ENCODE assay signal across 10 cellular contexts in the genomic region with DNA sequence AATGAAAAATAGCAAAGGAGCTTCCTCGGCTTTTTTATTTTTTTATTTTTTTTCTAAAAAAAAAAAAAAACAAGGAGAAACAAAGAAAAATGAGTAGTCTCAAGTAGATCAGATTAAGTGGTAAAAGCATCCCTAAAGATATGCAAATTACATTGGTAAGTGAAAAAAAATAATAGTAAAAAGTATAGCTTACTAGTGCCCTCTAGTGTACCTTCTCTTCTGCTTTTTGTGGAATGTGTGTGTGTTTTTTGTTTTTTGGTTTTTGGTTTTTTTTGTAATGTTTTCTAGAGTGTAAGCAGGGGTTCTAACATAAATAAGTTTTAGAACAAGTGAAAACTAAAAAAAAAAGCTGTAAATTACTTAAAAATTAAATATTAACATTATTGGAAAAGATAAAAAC.
A peak's percentile ranks its signal among the peaks of the same experiment; 100 is the strongest.
DNase-seq lines count a peak whose midpoint lies in the region; ATAC-seq, FAIRE-seq and TF ChIP-seq lines count a peak whose summit lies in the region.
"Had no signal": no experiment of that assay in that cellular context is flagged by ENCODE, and none has a peak within 500 bp of the region (broad histone marks: within the 10 kb centered on the region; RNA-seq: fewer than 3 reads in every experiment).

No MANE protein-coding gene starts in this region.

- H3K27ac ChIP-seq in 22Rv1 (no peak overlapping the region), H1 (ENCODE audit: low read depth, low read length) (no peak overlapping the region)
- H3K27ac ChIP-seq: KMS-11 had no signal

- WGBS in H1 (ENCODE audit: extremely low coverage in 1 of 2, insufficient coverage in 1 of 2, insufficient read length in 1 of 2, insufficient replicate concordance in 2 of 2, low coverage in 1 of 2, low lambda C conversion rate in 2 of 2, missing lambda C conversion rate in 1 of 2), 2 experiments = 29% methylated on average over 1 of the region's 1 CpG; no CpG with 5 or more reads in 1 of the 2 experiments

- no peak overlapping the region for H2AFZ ChIP-seq in H1 (ENCODE audit: low read length)

- H3K4ac ChIP-seq in H1 (replicated peaks; ENCODE audit: insufficient read length, low read depth, low read length) = no peak overlapping the region

- no peaks in the 10 kb centered on the region for H4K20me1 ChIP-seq in H1 (replicated peaks in 1 of 2; ENCODE audit: control insufficient read depth in 1 of 2, insufficient read depth in 2 of 2, low read length in 2 of 2)

- H2BK12ac ChIP-seq in H1 (ENCODE audit: low read depth, low read length) = no peak overlapping the region

- TF ChIP-seq CTCF in 22Rv1 (IDR thresholded peaks at IDR 0.05) (peak; percentile 74), H1 (IDR thresholded peaks at IDR 0.05; ENCODE audit: control extremely low read depth in 1 of 3, insufficient read depth in 1 of 3, low read depth in 1 of 3, low read length in 3 of 3) (peak in 2 of 3 experiments; percentile 33 to 42; a peak in 2 of 4 replicates)

- no peaks in the 10 kb centered on the region for H3K36me3 ChIP-seq in H1 (ENCODE audit: control insufficient read depth in 2 of 4, insufficient read depth in 4 of 4, low read length in 3 of 4)

- TF ChIP-seq POLR2A in H1 (IDR thresholded peaks at IDR 0.05; ENCODE audit: control extremely low read depth in 1 of 2, low read depth in 2 of 2, low read length in 2 of 2) = no peak

- no peak overlapping the region for H4K8ac ChIP-seq in H1 (ENCODE audit: extremely low read depth, insufficient read depth, low read length)

- FAIRE-seq in H1 (lab: Jason Lieb, UNC) (no peak), HTR-8/SVneo (lab: Jason Lieb, UNC) (no peak)

- no peak overlapping the region for H3K56ac ChIP-seq in H1 (replicated peaks; ENCODE audit: insufficient read length, low read depth, low read length)

- no peak overlapping the region for H3K4me2 ChIP-seq in H1 (ENCODE audit: insufficient read depth in 1 of 2, low read depth in 2 of 2, low read length in 2 of 2)
- H3K4me2 ChIP-seq: KMS-11 had no signal

- H2BK120ac ChIP-seq in H1 (replicated peaks; ENCODE audit: low read depth, low read length) = no peak overlapping the region

- H2BK5ac ChIP-seq in H1 (ENCODE audit: low read depth, low read length) = no peak overlapping the region

- no peak overlapping the region for H4K5ac ChIP-seq in H1 (ENCODE audit: insufficient read length, low read depth, low read length)

- no peak overlapping the region for H3K9ac ChIP-seq in H1 (replicated peaks in 1 of 4; ENCODE audit: extremely low read depth in 1 of 4, low read depth in 3 of 4, low read length in 3 of 4)
- H3K9ac ChIP-seq: KMS-11 had no signal

- no peaks in the 10 kb centered on the region for H3K27me3 ChIP-seq in H1 (replicated peaks in 1 of 4; ENCODE audit: control insufficient read depth in 3 of 4, extremely low read depth in 1 of 4, insufficient read depth in 3 of 4, low read length in 3 of 4)

- H3K9me3 ChIP-seq in H1 (ENCODE audit: insufficient read depth in 2 of 2, low read depth in 1 of 2, low read length in 1 of 2) = no peaks in the 10 kb centered on the region

- H3K79me2 ChIP-seq in H1 (ENCODE audit: control insufficient read depth in 1 of 2, insufficient read depth in 2 of 2, low read length in 2 of 2) = no peaks in the 10 kb centered on the region

- no peak for TF ChIP-seq EP300 in H1 (IDR thresholded peaks at IDR 0.05; ENCODE audit: borderline replicate concordance in 1 of 2, low read depth in 2 of 2, low read length in 2 of 2)

- H3K4me1 ChIP-seq in H1 (replicated peaks in 1 of 4; ENCODE audit: control insufficient read depth in 3 of 4, insufficient read depth in 4 of 4, low read length in 3 of 4) = no peaks in the 10 kb centered on the region; a peak in 2 of 7 replicates

- no peak overlapping the region for H3K18ac ChIP-seq in H1 (ENCODE audit: extremely low read depth, low read length)

- H2BK20ac ChIP-seq in H1 (ENCODE audit: low read length) = no peak overlapping the region

- no peak overlapping the region for H3K4me3 ChIP-seq in H1 (ENCODE audit: extremely low read depth in 1 of 4, insufficient read depth in 2 of 4, low read depth in 3 of 4, low read length in 4 of 4)

- H4K91ac ChIP-seq in H1 (replicated peaks; ENCODE audit: insufficient read length, low read length) = no peak overlapping the region

- intact Hi-C loops in left colon (cut with DNase I, micrococcal nuclease) = no loop called here

- POLR2A ChIA-PET in H1 (lab: Charles Lee; ENCODE audit: partially characterized antibody) = interaction anchor here (0.6 kb wide), 1 partner anchor 530 kb away, joined by 3 read pairs; no protein-coding TSS in a partner anchor

- no peak overlapping the region for H3K14ac ChIP-seq in H1 (ENCODE audit: insufficient read length)

- no peak overlapping the region for H3K23ac ChIP-seq in H1 (ENCODE audit: insufficient read length)

- TF ChIP-seq RAD21 in H1 (IDR thresholded peaks at IDR 0.05 in 1 of 2, conservative IDR thresholded peaks at IDR 0.05 in 1 of 2; ENCODE audit: low read depth in 2 of 2, low read length in 2 of 2) = peak in 1 of 2 experiments; percentile 60; a peak in 3 of 4 replicates

- H2BK15ac ChIP-seq in H1 (ENCODE audit: low read length) = no peak overlapping the region

- ATAC-seq in GM18867 (IDR thresholded peaks at IDR 0.05; ENCODE audit: unreplicated experiment) (peak; percentile 45), GM21529 (IDR thresholded peaks at IDR 0.05; ENCODE audit: unreplicated experiment) (no peak), GM18511 (IDR thresholded peaks at IDR 0.05; ENCODE audit: unreplicated experiment) (no peak), left colon (no peak)

- no peaks in the 10 kb centered on the region for H3K79me1 ChIP-seq in H1 (ENCODE audit: low read depth, low read length)

- DNase-seq in NCI-H748 treated with DMSO at 0.1 percent for 48 hours (lab: John Stamatoyannopoulos, UW) (peak; percentile 38), H1 (ENCODE audit: low read depth in 1 of 2, low spot score in 2 of 2) (no peak), HTR-8/SVneo (ENCODE audit: insufficient read length, low spot score) (no peak), left colon (no peak)
- DNase-seq: activated CD4-positive, alpha-beta T cell treated with anti-CD3 and anti-CD28 coated beads, Interleukin-2, amount 50 U/mL, for 4 hours had no signal

- H3K23me2 ChIP-seq in H1 (ENCODE audit: low read depth, low read length) = no peaks in the 10 kb centered on the region

- CTCF ChIA-PET in H1 (lab: Charles Lee; ENCODE audit: partially characterized antibody) = interaction anchor here (0.9 to 1.1 kb wide), 5 partner anchors 11 to 116 kb away, joined by 3 to 5 read pairs (median 3); no protein-coding TSS in a partner anchor

- no peak overlapping the region for H2AK5ac ChIP-seq in H1 (ENCODE audit: low read depth, low read length)

TF ChIP-seq in H1, 55 proteins besides CTCF, POLR2A, EP300 and RAD21:
- TF ChIP-seq CEBPB (IDR thresholded peaks at IDR 0.05; ENCODE audit: low read depth, low read length) (no peak), TEAD4 (IDR thresholded peaks at IDR 0.05; ENCODE audit: low read depth, low read length) (0 out of 2 replicates have a peak, but pooled peaks have one; percentile 23), KDM1A (IDR thresholded peaks at IDR 0.05; ENCODE audit: borderline replicate concordance, low read length) (no peak), JUND (IDR thresholded peaks at IDR 0.05; ENCODE audit: low read length) (no peak)
- TF ChIP-seq, protein P1, sequence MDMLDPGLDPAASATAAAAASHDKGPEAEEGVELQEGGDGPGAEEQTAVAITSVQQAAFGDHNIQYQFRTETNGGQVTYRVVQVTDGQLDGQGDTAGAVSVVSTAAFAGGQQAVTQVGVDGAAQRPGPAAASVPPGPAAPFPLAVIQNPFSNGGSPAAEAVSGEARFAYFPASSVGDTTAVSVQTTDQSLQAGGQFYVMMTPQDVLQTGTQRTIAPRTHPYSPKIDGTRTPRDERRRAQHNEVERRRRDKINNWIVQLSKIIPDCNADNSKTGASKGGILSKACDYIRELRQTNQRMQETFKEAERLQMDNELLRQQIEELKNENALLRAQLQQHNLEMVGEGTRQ (IDR thresholded peaks at IDR 0.05; ENCODE audit: low read length) = no peak
- TF ChIP-seq, protein P2, sequence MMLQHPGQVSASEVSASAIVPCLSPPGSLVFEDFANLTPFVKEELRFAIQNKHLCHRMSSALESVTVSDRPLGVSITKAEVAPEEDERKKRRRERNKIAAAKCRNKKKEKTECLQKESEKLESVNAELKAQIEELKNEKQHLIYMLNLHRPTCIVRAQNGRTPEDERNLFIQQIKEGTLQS (IDR thresholded peaks at IDR 0.05; ENCODE audit: insufficient read depth, low read depth, low read length) = no peak
